ENCODE assay signal across 7 cellular contexts in genomic region chr12:122753213-122753571, GRCh38. TPM values are rescaled to one million over a fixed set of nuclear protein-coding genes. Genes with fewer than 3 reads are reported as not detected.
DNase-seq lines count a peak whose midpoint lies in the region; ATAC-seq and TF ChIP-seq lines count a peak whose summit lies in the region.

No MANE protein-coding gene starts in this region.

- no peak overlapping the region for H4K91ac ChIP-seq in neuronal stem cell (ENCODE audit: low read depth, low read length, poor library complexity)

- H3K27me3 ChIP-seq in OCI-LY3 (ENCODE audit: low read depth, low read length), result no peaks in the 10 kb centered on the region
- no peaks in the 10 kb centered on the region for H3K27me3 ChIP-seq in neuronal stem cell (ENCODE audit: control insufficient read depth in 3 of 3, insufficient read depth in 3 of 3, low read depth in 1 of 3, low read length in 3 of 3)

- H3K36me3 ChIP-seq in OCI-LY3 (replicated peaks; ENCODE audit: low read depth, low read length), result peaks cover 32% of the 10 kb centered on the region
- peaks cover 15 to 45% of the 10 kb centered on the region in 2 donors for H3K36me3 ChIP-seq in neuronal stem cell (replicated peaks in 1 of 2; ENCODE audit: control insufficient read depth in 2 of 2, insufficient read depth in 2 of 2, low read length in 2 of 2)

- H2AFZ ChIP-seq in OCI-LY3 (ENCODE audit: low read depth, low read length), result peak overlapping the region; percentile 66; the same call in 1 of the 2 replicates
- H2AFZ ChIP-seq in neuronal stem cell (ENCODE audit: low read length), result peak overlapping the region; percentile 92

- H3K4ac ChIP-seq in neuronal stem cell (ENCODE audit: low read length), result no peak overlapping the region

- no peak for TF ChIP-seq CTCF in OCI-LY3 (IDR thresholded peaks at IDR 0.05; ENCODE audit: low read depth, low read length)
- TF ChIP-seq CTCF in endothelial cell (IDR thresholded peaks at IDR 0.05; ENCODE audit: unreplicated experiment), result no peak

- H3K27ac ChIP-seq in OCI-LY3 (ENCODE audit: low read length) (peak overlapping the region; percentile 45), neuronal stem cell (replicated peaks; ENCODE audit: low read length) (no peak overlapping the region)

- ATAC-seq in GM21576 (IDR thresholded peaks at IDR 0.05; ENCODE audit: unreplicated experiment), result peak; percentile 1

- H3K9ac ChIP-seq in OCI-LY3 (ENCODE audit: low read length) (peak overlapping the region; percentile 87), neuronal stem cell (ENCODE audit: low read depth, low read length, poor library complexity) (peak overlapping the region; percentile 92)

- H3K4me1 ChIP-seq in OCI-LY3 (ENCODE audit: low read length) (peaks cover 18% of the 10 kb centered on the region), neuronal stem cell (ENCODE audit: control insufficient read depth in 2 of 2, insufficient read depth in 1 of 2, low read depth in 1 of 2, low read length in 2 of 2) (peaks cover 7 to 12% of the 10 kb centered on the region in 2 donors)

- H3K9me3 Mint-ChIP-seq in endothelial cell (ENCODE audit: unreplicated experiment), result no peaks in the 10 kb centered on the region

- peak overlapping the region; percentile 97 for H3K27ac Mint-ChIP-seq in endothelial cell (ENCODE audit: unreplicated experiment)

- WGBS in neuronal stem cell (ENCODE audit: extremely low coverage in 2 of 2, insufficient read length in 2 of 2, insufficient replicate concordance in 1 of 2), 2 donors, result no CpG with 5 or more reads among the region's 8 CpGs

- H3K9me3 ChIP-seq in OCI-LY3 (ENCODE audit: insufficient read depth, low read length) (no peaks in the 10 kb centered on the region), neuronal stem cell (replicated peaks in 1 of 2; ENCODE audit: control insufficient read depth in 2 of 2, insufficient read depth in 1 of 2, low read depth in 1 of 2, low read length in 2 of 2) (no peaks in the 10 kb centered on the region)

- H4K20me1 ChIP-seq in OCI-LY3 (ENCODE audit: insufficient read depth, low read length), result no peaks in the 10 kb centered on the region

- H3K36me3 Mint-ChIP-seq in endothelial cell (ENCODE audit: low read depth, unreplicated experiment), result peaks cover 42% of the 10 kb centered on the region

- H3K4me3 Mint-ChIP-seq in endothelial cell (ENCODE audit: unreplicated experiment), result peak overlapping the region; percentile 99

- H3K18ac ChIP-seq in neuronal stem cell (ENCODE audit: low read length), result peak overlapping the region; percentile 96

- H3K79me1 ChIP-seq in neuronal stem cell (ENCODE audit: low read depth, low read length), result peaks cover 5% of the 10 kb centered on the region

- no peak overlapping the region for H2AK5ac ChIP-seq in neuronal stem cell (ENCODE audit: low read depth, low read length)

- peak overlapping the region; percentile 72 for H2BK5ac ChIP-seq in neuronal stem cell (ENCODE audit: low read length)

- no peak for DNase-seq in endothelial cell (ENCODE audit: low spot score)
- no peak for DNase-seq in neuronal stem cell (ENCODE audit: low spot score)
- DNase-seq in stimulated activated CD4-positive, alpha-beta T cell treated with anti-CD3 and anti-CD28 coated beads, Interleukin-2, amount 100 ng/mL, for 48 hours, result no peak
- DNase-seq in central memory CD4-positive, alpha-beta T cell, result no peak
- no peak for DNase-seq in stimulated activated CD4-positive, alpha-beta T cell treated with anti-CD3 and anti-CD28 coated beads, Interleukin-12 subunit alpha, Interleukin-12 subunit beta, amount 100 ng/mL, for 4 hours

- H3K4me2 ChIP-seq in OCI-LY3 (ENCODE audit: low read length) (peak overlapping the region; percentile 94), neuronal stem cell (ENCODE audit: insufficient read depth, low read length, poor library complexity, severe bottlenecking) (peak overlapping the region; percentile 74)

- H3K14ac ChIP-seq in neuronal stem cell (ENCODE audit: low read length), result no peak overlapping the region

- H4K8ac ChIP-seq in neuronal stem cell (ENCODE audit: low read depth, low read length), result no peak overlapping the region

- H3K4me3 ChIP-seq in OCI-LY3 (ENCODE audit: low read length) (peak overlapping the region; percentile 94), neuronal stem cell (ENCODE audit: low read length in 2 of 2) (peak overlapping the region; percentile 84)

- H2BK12ac ChIP-seq in neuronal stem cell (ENCODE audit: low read length), result no peak overlapping the region

- peaks cover 51% of the 10 kb centered on the region for H3K4me1 Mint-ChIP-seq in endothelial cell (ENCODE audit: unreplicated experiment)

- H3K79me2 ChIP-seq in OCI-LY3 (ENCODE audit: low read length), result peaks cover 19% of the 10 kb centered on the region

- peaks cover 11% of the 10 kb centered on the region for H3K27me3 Mint-ChIP-seq in endothelial cell (ENCODE audit: unreplicated experiment)

- no peak overlapping the region for H2BK120ac ChIP-seq in neuronal stem cell (ENCODE audit: low read depth, low read length)

- no peak overlapping the region for H2BK15ac ChIP-seq in neuronal stem cell (ENCODE audit: low read length)

- no peak overlapping the region for H3K23ac ChIP-seq in neuronal stem cell (ENCODE audit: low read depth, low read length, poor library complexity)

RNA-seq across cellular contexts. Expression of gene DENR, which starts 0.6 kb away (rescaled TPM):
- total RNA-seq in endothelial cell (ENCODE audit: unreplicated experiment), result 79.7 TPM
- 47.2 TPM for polyA plus RNA-seq in neuronal stem cell (2013, experiment 1 of 2)
- 49.2 TPM for polyA plus RNA-seq in neuronal stem cell (2013, experiment 2 of 2)

RNA-seq across cellular contexts. Expression of gene CCDC62, which starts 21.2 kb away (rescaled TPM):
- 0.87 TPM for total RNA-seq in endothelial cell (ENCODE audit: unreplicated experiment)
- 0.22 TPM for polyA plus RNA-seq in neuronal stem cell (2013, experiment 1 of 2)
- polyA plus RNA-seq in neuronal stem cell (2013, experiment 2 of 2), result 0.22 TPM

RNA-seq across cellular contexts. Expression of gene HCAR1, which starts 22.5 kb away (rescaled TPM):
- 0.13 TPM for total RNA-seq in endothelial cell (ENCODE audit: unreplicated experiment)
- polyA plus RNA-seq in neuronal stem cell (2013, experiment 1 of 2), result 0.01 TPM
- 0.01 TPM for polyA plus RNA-seq in neuronal stem cell (2013, experiment 2 of 2)

RNA-seq across cellular contexts. Expression of gene HCAR3, which starts 36.6 kb away (rescaled TPM):
- not detected for total RNA-seq in endothelial cell (ENCODE audit: unreplicated experiment)
- not detected for polyA plus RNA-seq in neuronal stem cell (2013, experiment 1 of 2)
- polyA plus RNA-seq in neuronal stem cell (2013, experiment 2 of 2), result 0.01 TPM

RNA-seq across cellular contexts. Expression of gene HCAR2, which starts 50.0 kb away (rescaled TPM):
- not detected for total RNA-seq in endothelial cell (ENCODE audit: unreplicated experiment)
- not detected for polyA plus RNA-seq in neuronal stem cell (2013, experiment 1 of 2)
- polyA plus RNA-seq in neuronal stem cell (2013, experiment 2 of 2), result not detected
